Comparison of ENCODE assay signal across 12 cellular contexts in the genomic region with DNA sequence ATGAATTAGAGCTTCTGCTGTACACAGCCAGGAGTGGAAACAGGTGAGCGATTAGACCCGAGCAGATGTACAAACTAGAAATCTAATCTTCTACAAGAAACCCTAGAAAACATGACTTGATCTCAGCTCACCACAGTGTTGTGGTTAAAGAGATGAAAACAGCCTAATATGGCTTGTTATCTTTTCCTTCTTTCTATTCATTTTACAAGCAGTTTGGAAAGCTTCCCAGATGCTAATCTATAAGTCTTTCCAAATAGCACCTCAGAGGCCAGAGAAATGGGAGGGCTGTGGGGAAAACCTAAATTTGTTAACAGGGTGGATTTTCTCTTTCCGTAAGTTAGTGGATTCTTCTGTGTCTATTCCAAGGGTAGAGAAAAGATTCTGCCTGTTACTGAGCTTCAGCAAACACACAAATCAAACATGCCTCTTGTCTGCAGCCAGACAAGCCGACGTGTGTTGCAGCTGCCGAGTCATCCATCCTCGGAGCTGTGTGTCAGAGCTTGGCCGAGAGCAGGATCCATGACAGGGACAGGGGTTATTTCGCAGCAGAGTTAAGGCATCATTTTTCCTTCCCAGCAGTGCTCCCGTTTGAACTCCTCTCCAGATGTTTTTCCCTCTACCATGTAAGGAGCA.
DNase-seq lines count a peak whose midpoint lies in the region; ATAC-seq and TF ChIP-seq lines count a peak whose summit lies in the region.
"Had no signal": no experiment of that assay in that cellular context is flagged by ENCODE, and none has a peak within 500 bp of the region (broad histone marks: within the 10 kb centered on the region; RNA-seq: fewer than 3 reads in every experiment).

No MANE protein-coding gene starts in this region.

- in situ Hi-C loops in Caki2 (cut with HindIII; ENCODE audit: low pct_unique_long_range_greater_than_20kb, low sequenced_read_pairs): no loop called here

- intact Hi-C loops in tibial artery (cut with DNase I; ENCODE audit: low total_unique reads): no loop called here
- intact Hi-C loops in lower lobe of right lung (cut with DNase I): no loop called here

- H3K4me1 ChIP-seq in tibial artery (no peaks in the 10 kb centered on the region), lower lobe of right lung (no peaks in the 10 kb centered on the region)
- H3K4me1 ChIP-seq: breast epithelium, foreskin keratinocyte had no signal

- no peak overlapping the region for H3K27ac Mint-ChIP-seq in activated T-helper 17 cell treated with anti-CD3 and anti-CD28 coated beads, Interleukin-2, amount 50 U/mL, for 72 hours

- ATAC-seq in HG02885 (IDR thresholded peaks at IDR 0.05; ENCODE audit: poor library complexity, unreplicated experiment) (no peak), lower lobe of right lung (no peak)
- no peak for ATAC-seq in activated T-helper 17 cell treated with anti-CD3 and anti-CD28 coated beads, Interleukin-2, amount 50 U/mL, for 72 hours (replicated peaks)
- ATAC-seq: foreskin keratinocyte, mucosa of descending colon had no signal

- H3K4me3 Mint-ChIP-seq in activated T-helper 17 cell treated with anti-CD3 and anti-CD28 coated beads, Interleukin-2, amount 50 U/mL, for 72 hours: no peak overlapping the region

- no peaks in the 10 kb centered on the region for H3K27me3 Mint-ChIP-seq in activated T-helper 17 cell treated with anti-CD3 and anti-CD28 coated beads, Interleukin-2, amount 50 U/mL, for 72 hours

- H3K27ac ChIP-seq in tibial artery (no peak overlapping the region), lower lobe of right lung (no peak overlapping the region)
- H3K27ac ChIP-seq: breast epithelium, C4-2B, foreskin keratinocyte had no signal

- H3K27me3 ChIP-seq in tibial artery: no peaks in the 10 kb centered on the region
- H3K27me3 ChIP-seq in lower lobe of right lung (ENCODE audit: low read depth): no peaks in the 10 kb centered on the region
- H3K27me3 ChIP-seq: breast epithelium, foreskin keratinocyte had no signal

- H3K36me3 Mint-ChIP-seq in activated T-helper 17 cell treated with anti-CD3 and anti-CD28 coated beads, Interleukin-2, amount 50 U/mL, for 72 hours (ENCODE audit: low read depth): no peaks in the 10 kb centered on the region

- peaks cover 8% of the 10 kb centered on the region for H3K9me3 Mint-ChIP-seq in activated T-helper 17 cell treated with anti-CD3 and anti-CD28 coated beads, Interleukin-2, amount 50 U/mL, for 72 hours

- no peak for TF ChIP-seq CTCF in cardiac fibroblast (IDR thresholded peaks at IDR 0.05; ENCODE audit: low read depth, low read length)
- no peak for TF ChIP-seq CTCF in tibial artery (IDR thresholded peaks at IDR 0.05)
- TF ChIP-seq CTCF in lower lobe of right lung (IDR thresholded peaks at IDR 0.05): no peak

- H3K4me1 Mint-ChIP-seq in activated T-helper 17 cell treated with anti-CD3 and anti-CD28 coated beads, Interleukin-2, amount 50 U/mL, for 72 hours: no peaks in the 10 kb centered on the region

- H3K36me3 ChIP-seq in tibial artery: no peaks in the 10 kb centered on the region
- H3K36me3 ChIP-seq in lower lobe of right lung: no peaks in the 10 kb centered on the region
- H3K36me3 ChIP-seq: breast epithelium had no signal

- peak; percentile 11 for DNase-seq in Caki2 (ENCODE audit: low read depth)
- DNase-seq in NCI-H2029 treated with DMSO at 0.1 percent for 48 hours (lab: John Stamatoyannopoulos, UW): peak; percentile 32
- peak; percentile 12 to 26 for DNase-seq in cardiac fibroblast (ENCODE audit: low read depth in 2 of 2)
- DNase-seq in midbrain (lab: John Stamatoyannopoulos, UW): peak; percentile 39
- DNase-seq in tibial artery: no peak
- DNase-seq in lower lobe of right lung: no peak
- DNase-seq: mucosa of descending colon had no signal

- H3K9me3 ChIP-seq in tibial artery (no peaks in the 10 kb centered on the region), lower lobe of right lung (no peaks in the 10 kb centered on the region)
- H3K9me3 ChIP-seq: breast epithelium had no signal

- no peak overlapping the region for H3K4me3 ChIP-seq in cardiac fibroblast (replicated peaks in 1 of 2; ENCODE audit: low read depth in 2 of 2, low read length in 2 of 2)
- no peak overlapping the region for H3K4me3 ChIP-seq in tibial artery
- no peak overlapping the region for H3K4me3 ChIP-seq in lower lobe of right lung
- H3K4me3 ChIP-seq: breast epithelium, mucosa of descending colon had no signal

Comparison
In these comparisons a context has a peak if more than half of its experiments do, and no peak if none do; other contexts are left out.
1. DNase-seq: peak in Caki2 (single experiment), NCI-H2029 treated with DMSO at 0.1 percent for 48 hours (single experiment), cardiac fibroblast (2 of 2) and midbrain (single experiment); none in tibial artery (0 of 2) and lower lobe of right lung (single experiment).